13 cellular contexts compared by ENCODE assay signal in the genomic region with DNA sequence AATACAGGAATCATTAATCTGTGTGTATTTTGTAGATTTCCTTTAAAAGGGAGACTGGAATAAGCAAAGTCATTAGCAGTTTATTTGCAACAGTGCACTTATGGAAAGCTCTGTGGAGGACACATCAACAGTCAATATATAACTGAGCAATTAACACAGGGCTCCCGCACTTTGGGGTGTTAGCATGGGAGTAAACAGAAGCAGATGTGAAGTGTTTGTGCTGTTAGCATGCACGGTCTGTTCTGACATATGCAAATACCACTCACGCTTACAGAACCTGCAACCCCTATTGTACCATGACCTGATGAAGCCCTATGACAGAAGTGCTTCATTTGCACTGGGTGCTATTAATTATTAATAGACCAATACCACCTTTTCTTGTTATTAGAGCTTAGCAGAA.
DNase-seq lines count a peak whose midpoint lies in the region; ATAC-seq, FAIRE-seq and TF ChIP-seq lines count a peak whose summit lies in the region.
"Had no signal": no experiment of that assay in that cellular context is flagged by ENCODE, and none has a peak within 500 bp of the region (broad histone marks: within the 10 kb centered on the region; RNA-seq: fewer than 3 reads in every experiment).

No MANE protein-coding gene starts in this region.

- H3K27me3 Mint-ChIP-seq in stimulated activated memory B cell treated with anti-CD40 and anti-IgM and Interleukin-4, amounts not matched to agents 10 μg/mL and 1 μg/mL and 100 μg/mL, for 72 hours: no peaks in the 10 kb centered on the region

- POLR2A ChIA-PET in HEK293T (lab: Yijun Ruan, JAX): no interaction called here

- H3K36me3 Mint-ChIP-seq in stimulated activated memory B cell treated with anti-CD40 and anti-IgM and Interleukin-4, amounts not matched to agents 10 μg/mL and 1 μg/mL and 100 μg/mL, for 72 hours: no peaks in the 10 kb centered on the region

- H3K4me1 Mint-ChIP-seq in stimulated activated memory B cell treated with anti-CD40 and anti-IgM and Interleukin-4, amounts not matched to agents 10 μg/mL and 1 μg/mL and 100 μg/mL, for 72 hours: no peaks in the 10 kb centered on the region
- H3K4me1 Mint-ChIP-seq: nephron progenitor cell had no signal

- peak; percentile 94 for ATAC-seq in HG02623 (IDR thresholded peaks at IDR 0.05; ENCODE audit: unreplicated experiment)
- peak; percentile 83 for ATAC-seq in HG03442 (IDR thresholded peaks at IDR 0.05; ENCODE audit: unreplicated experiment)
- ATAC-seq in stimulated activated memory B cell treated with anti-CD40 and anti-IgM and Interleukin-4, amounts not matched to agents 10 μg/mL and 1 μg/mL and 100 μg/mL, for 72 hours: no peak

- peak; percentile 1 for DNase-seq in GM19239 (ENCODE audit: insufficient read length, low spot score)
- peak; percentile 15 for DNase-seq in kidney tubule cell (ENCODE audit: low spot score)
- DNase-seq in T-helper 1 cell: no peak
- DNase-seq in NCI-H2227 treated with DMSO at 0.1 percent for 48 hours (lab: John Stamatoyannopoulos, UW): no peak
- no peak for DNase-seq in HEK293T (ENCODE audit: extremely low spot score)
- DNase-seq: activated CD4-positive, alpha-beta T cell treated with anti-CD3 and anti-CD28 coated beads, Interleukin-2, amount 50 U/mL, for 1 hour; nephron progenitor cell; stimulated activated CD4-positive, alpha-beta T cell treated with anti-CD3 and anti-CD28 coated beads, Interleukin-2, amount 100 ng/mL, for 24 hours had no signal

- FAIRE-seq in GM19239 (lab: Jason Lieb, UNC): peak; percentile 92
- FAIRE-seq: astrocyte, endometrium had no signal

- no peaks in the 10 kb centered on the region for H3K9me3 Mint-ChIP-seq in stimulated activated memory B cell treated with anti-CD40 and anti-IgM and Interleukin-4, amounts not matched to agents 10 μg/mL and 1 μg/mL and 100 μg/mL, for 72 hours

- no peak overlapping the region for H3K27ac Mint-ChIP-seq in stimulated activated memory B cell treated with anti-CD40 and anti-IgM and Interleukin-4, amounts not matched to agents 10 μg/mL and 1 μg/mL and 100 μg/mL, for 72 hours
- H3K27ac Mint-ChIP-seq: nephron progenitor cell had no signal

- no peak overlapping the region for H3K4me3 Mint-ChIP-seq in stimulated activated memory B cell treated with anti-CD40 and anti-IgM and Interleukin-4, amounts not matched to agents 10 μg/mL and 1 μg/mL and 100 μg/mL, for 72 hours
- H3K4me3 Mint-ChIP-seq: nephron progenitor cell had no signal

- CTCF ChIA-PET in HEK293T (lab: Yijun Ruan, JAX): no interaction called here

TF ChIP-seq in HEK293T, 16 proteins besides CTCF, POLR2A, EP300 and RAD21:
- no peak for TF ChIP-seq FOXK2 (IDR thresholded peaks at IDR 0.05)
- no peak for TF ChIP-seq SP1 (IDR thresholded peaks at IDR 0.05)
- no peak for TF ChIP-seq BHLHE40 (IDR thresholded peaks at IDR 0.05; ENCODE audit: borderline replicate concordance)
- TF ChIP-seq L3MBTL2 (conservative IDR thresholded peaks at IDR 0.05): no peak
- TF ChIP-seq TARDBP (IDR thresholded peaks at IDR 0.05): no peak
- no peak for TF ChIP-seq ZNF384 (IDR thresholded peaks at IDR 0.05)
- TF ChIP-seq NFRKB (IDR thresholded peaks at IDR 0.05): no peak
- no peak for TF ChIP-seq ELF4 (IDR thresholded peaks at IDR 0.05)
- no peak for TF ChIP-seq SUZ12 (IDR thresholded peaks at IDR 0.05)
- TF ChIP-seq HDGF (IDR thresholded peaks at IDR 0.05; ENCODE audit: borderline replicate concordance): no peak
- TF ChIP-seq FOXA1 (IDR thresholded peaks at IDR 0.05): no peak
- TF ChIP-seq, protein P1, sequence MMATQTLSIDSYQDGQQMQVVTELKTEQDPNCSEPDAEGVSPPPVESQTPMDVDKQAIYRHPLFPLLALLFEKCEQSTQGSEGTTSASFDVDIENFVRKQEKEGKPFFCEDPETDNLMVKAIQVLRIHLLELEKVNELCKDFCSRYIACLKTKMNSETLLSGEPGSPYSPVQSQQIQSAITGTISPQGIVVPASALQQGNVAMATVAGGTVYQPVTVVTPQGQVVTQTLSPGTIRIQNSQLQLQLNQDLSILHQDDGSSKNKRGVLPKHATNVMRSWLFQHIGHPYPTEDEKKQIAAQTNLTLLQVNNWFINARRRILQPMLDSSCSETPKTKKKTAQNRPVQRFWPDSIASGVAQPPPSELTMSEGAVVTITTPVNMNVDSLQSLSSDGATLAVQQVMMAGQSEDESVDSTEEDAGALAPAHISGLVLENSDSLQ (IDR thresholded peaks at IDR 0.05): no peak
- TF ChIP-seq CTBP1 (IDR thresholded peaks at IDR 0.05; ENCODE audit: borderline replicate concordance): no peak
- no peak for TF ChIP-seq ARNT (IDR thresholded peaks at IDR 0.05)
- TF ChIP-seq LEF1 (IDR thresholded peaks at IDR 0.05; ENCODE audit: borderline replicate concordance): no peak
- no peak for TF ChIP-seq FOXM1 (IDR thresholded peaks at IDR 0.05; ENCODE audit: borderline replicate concordance)

Comparison
In these comparisons a context has a peak if more than half of its experiments do, and no peak if none do; other contexts are left out.
1. DNase-seq: peak in GM19239 (single experiment) and kidney tubule cell (single experiment); none in T-helper 1 cell (0 of 5), NCI-H2227 treated with DMSO at 0.1 percent for 48 hours (single experiment) and HEK293T (single experiment).